In genomic region chr20:34676642-34677373, GRCh38 we compare ENCODE assay signal across 8 cellular contexts. TPM values are rescaled to one million over a fixed set of nuclear protein-coding genes. Genes with fewer than 3 reads are reported as not detected.
DNase-seq lines count a peak whose midpoint lies in the region; FAIRE-seq and TF ChIP-seq lines count a peak whose summit lies in the region.

TSS of gene PIGU (minus strand) at chr20:34677092. CDS start at chr20:34677085, 7 bp downstream.

- DNase-seq in HAP-1 (ENCODE audit: low spot score in 2 of 2) (peak; percentile 94 to 96), MM.1S (peak; percentile 97), SIG-M5 (lab: John Stamatoyannopoulos, UW) (peak; percentile 91), activated gamma-delta T cell treated with Interleukin-2 at 50 U/mL for 16 hours (peak; percentile 94), foreskin fibroblast (peak; percentile 94 to 99), neural progenitor cell (ENCODE audit: low spot score) (peak; percentile 98), stromal cell of bone marrow (ENCODE audit: low read depth) (peak; percentile 90)

- H3K9me3 Mint-ChIP-seq in neural progenitor cell = no peaks in the 10 kb centered on the region

- TF ChIP-seq CTCF in MM.1S (IDR thresholded peaks at IDR 0.05; ENCODE audit: low read length) = no peak
- no peak for TF ChIP-seq CTCF in foreskin fibroblast (IDR thresholded peaks at IDR 0.05; ENCODE audit: low read depth, low read length)
- peak; percentile 3 for TF ChIP-seq CTCF in neural progenitor cell (IDR thresholded peaks at IDR 0.05)

- H3K27ac Mint-ChIP-seq in neural progenitor cell = peak within 1 kb of the TSS; percentile 42

- in situ Hi-C loops in HAP-1 (cut with MboI; ENCODE audit: low sequenced_read_pairs) = no loop called here

- H3K36me3 ChIP-seq in HAP-1 (replicated peaks) (no peaks in the 10 kb centered on the region), MM.1S (replicated peaks; ENCODE audit: insufficient read depth, low read length) (no peaks in the 10 kb centered on the region), neural progenitor cell (no peaks in the 10 kb centered on the region)

- peak; percentile 80 for FAIRE-seq in G401.6 (lab: Jason Lieb, UNC)

- H3F3A ChIP-seq in MM.1S (ENCODE audit: insufficient read depth, low read length) = 0 out of 2 replicates have a peak, but pooled peaks cover 4% of the 10 kb centered on the region
- peaks cover 18% of the 10 kb centered on the region for H3F3A ChIP-seq in neural progenitor cell (ENCODE audit: low read depth)

- H3K4me1 Mint-ChIP-seq in neural progenitor cell = peaks cover 10% of the 10 kb centered on the region

- H3K4me3 ChIP-seq in HAP-1 (peak within 1 kb of the TSS; percentile 87), MM.1S (ENCODE audit: low read length) (peak within 1 kb of the TSS; percentile 90), foreskin fibroblast (ENCODE audit: low read depth in 1 of 2, low read length in 2 of 2) (peak within 1 kb of the TSS; percentile 71 to 85), neural progenitor cell (peak within 1 kb of the TSS; percentile 66)

- peaks cover 5% of the 10 kb centered on the region for H3K27me3 Mint-ChIP-seq in neural progenitor cell (ENCODE audit: insufficient read depth, low read depth)

- H3K27me3 ChIP-seq in HAP-1 (ENCODE audit: low read depth) (no peaks in the 10 kb centered on the region), MM.1S (replicated peaks; ENCODE audit: insufficient read depth, low read length) (no peaks in the 10 kb centered on the region), neural progenitor cell (no peaks in the 10 kb centered on the region)

- peak within 1 kb of the TSS; percentile 77 for H3K9ac ChIP-seq in MM.1S (ENCODE audit: low read length)
- H3K9ac ChIP-seq in neural progenitor cell = no peak within 1 kb of the TSS

- peak within 1 kb of the TSS; percentile 95 for H3K4me3 Mint-ChIP-seq in neural progenitor cell

- no peaks in the 10 kb centered on the region for H3K36me3 Mint-ChIP-seq in neural progenitor cell

- peaks cover 14% of the 10 kb centered on the region for H3K4me1 ChIP-seq in HAP-1
- H3K4me1 ChIP-seq in MM.1S (ENCODE audit: low read length) = no peaks in the 10 kb centered on the region
- peaks cover 5% of the 10 kb centered on the region for H3K4me1 ChIP-seq in neural progenitor cell

- peak within 1 kb of the TSS; percentile 60 for H3K27ac ChIP-seq in MM.1S (ENCODE audit: low read length)
- peak within 1 kb of the TSS; percentile 15 for H3K27ac ChIP-seq in neural progenitor cell

- H4K20me1 ChIP-seq in MM.1S (ENCODE audit: insufficient read depth, low read length) (no peaks in the 10 kb centered on the region), neural progenitor cell (ENCODE audit: low read depth) (no peaks in the 10 kb centered on the region)

- H3K9me3 ChIP-seq in HAP-1 = no peaks in the 10 kb centered on the region
- H3K9me3 ChIP-seq in MM.1S (replicated peaks; ENCODE audit: insufficient read depth, low read length) = no peaks in the 10 kb centered on the region
- no peaks in the 10 kb centered on the region for H3K9me3 ChIP-seq in neural progenitor cell (ENCODE audit: low read depth)

- peak within 1 kb of the TSS; percentile 56 for H3K4me2 ChIP-seq in MM.1S (ENCODE audit: low read depth, low read length)
- peak within 1 kb of the TSS; percentile 88 for H3K4me2 ChIP-seq in neural progenitor cell

- peaks cover 31% of the 10 kb centered on the region for H3K79me2 ChIP-seq in MM.1S (ENCODE audit: low read length)
- H3K79me2 ChIP-seq in neural progenitor cell (ENCODE audit: low read depth) = peaks cover 43% of the 10 kb centered on the region

- H2AFZ ChIP-seq in MM.1S (ENCODE audit: low read length) = peak within 1 kb of the TSS; percentile 66
- H2AFZ ChIP-seq in neural progenitor cell (replicated peaks) = peak within 1 kb of the TSS; percentile 75

- no peaks in the 10 kb centered on the region for H3K9me2 ChIP-seq in MM.1S (replicated peaks; ENCODE audit: insufficient read depth, low read length)

RNA-seq across cellular contexts. Expression of gene PIGU, which starts in this region (rescaled TPM):
- total RNA-seq in neural progenitor cell (ENCODE audit: low replicate concordance) = 35.6 and 40.1 TPM in 2 replicates

Comparison
In these comparisons a context has a peak if more than half of its experiments do, and no peak if none do; other contexts are left out.
1. Peak in every context shown above with its lines: DNase-seq, H3K4me3 ChIP-seq and H3K27ac ChIP-seq.